Comparison of ENCODE assay signal across 8 cellular contexts in genomic region chr5:672329-673139, GRCh38. TPM values are rescaled to one million over a fixed set of nuclear protein-coding genes. Genes with fewer than 3 reads are reported as not detected.
DNase-seq lines count a peak whose midpoint lies in the region; ATAC-seq and TF ChIP-seq lines count a peak whose summit lies in the region.

No MANE protein-coding gene starts in this region.

- no peak for TF ChIP-seq CTCF in GM10266 (IDR thresholded peaks at IDR 0.05; ENCODE audit: control insufficient read depth, insufficient read depth, low read depth, missing control alignments)

- DNase-seq in GM10266 (ENCODE audit: extremely low spot score) (peak; percentile 61), NCI-H2107 treated with DMSO at 0.1 percent for 48 hours (lab: John Stamatoyannopoulos, UW; ENCODE audit: unreplicated experiment) (peak; percentile 83), dedifferentiated amniotic fluid mesenchymal stem cell (ENCODE audit: extremely low spot score) (peak; percentile 53), left colon (peak; percentile 71 to 79)
- DNase-seq in activated CD4-positive, alpha-beta T cell treated with anti-CD3 and anti-CD28 coated beads for 1 hour, result peak; percentile 64
- DNase-seq in stimulated activated CD4-positive, alpha-beta T cell treated with anti-CD3 and anti-CD28 coated beads, Interleukin-2, amount 100 ng/mL, for 48 hours, result peak; percentile 33 to 58

- peak; percentile 65 for ATAC-seq in left colon
- no peak for ATAC-seq in HG02642 (IDR thresholded peaks at IDR 0.05; ENCODE audit: poor library complexity, unreplicated experiment)
- ATAC-seq in GM18873 (IDR thresholded peaks at IDR 0.05; ENCODE audit: low FRiP score, unreplicated experiment), result no peak

- intact Hi-C loops in left colon (cut with DNase I, micrococcal nuclease), result loop anchor here in 1 of 2 donors (5.0 kb wide), 1 partner anchor 230 kb away; no protein-coding TSS in a partner anchor

RNA-seq across cellular contexts. Expression of gene TPPP, which starts 20.6 kb away (rescaled TPM):
- total RNA-seq in left colon, result 1 to 10 TPM; 3.9 to 6.3 TPM
